ENCODE assay signal across 1 cellular context in genomic region chr1:224528900-224529299, GRCh38.
TF ChIP-seq lines count a peak whose summit lies in the region.

No MANE protein-coding gene starts in this region.

TF ChIP-seq in PFSK-1, 5 proteins besides CTCF, POLR2A, EP300 and RAD21 (continued from another document):
- 0 out of 2 replicates have a peak, but pooled peaks have one; percentile 52 for TF ChIP-seq TAF1 (IDR thresholded peaks at IDR 0.05; ENCODE audit: borderline replicate concordance, insufficient read depth, low read length)
